25 cellular contexts compared by ENCODE assay signal in the genomic region with DNA sequence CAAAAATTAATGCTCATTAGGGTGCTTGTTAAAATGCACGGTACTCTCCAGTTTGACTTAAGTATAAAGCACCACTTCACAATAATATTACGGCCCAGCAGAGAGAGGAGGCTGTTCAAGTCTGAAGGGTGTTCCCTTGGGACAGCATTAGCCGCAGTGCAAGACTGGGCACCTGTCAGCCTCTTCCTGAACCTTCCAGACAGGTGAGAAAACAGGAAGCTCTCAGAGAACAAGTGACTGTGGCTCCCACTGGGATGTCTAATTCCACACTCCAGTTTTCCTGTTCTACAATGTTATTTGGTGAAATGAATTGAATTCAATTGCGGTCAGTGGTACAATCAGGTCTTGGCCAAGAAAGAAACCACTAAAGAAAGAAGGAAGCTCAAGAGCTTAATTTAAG.
DNase-seq lines count a peak whose midpoint lies in the region; ATAC-seq, FAIRE-seq and TF ChIP-seq lines count a peak whose summit lies in the region.
"Had no signal": no experiment of that assay in that cellular context is flagged by ENCODE, and none has a peak within 500 bp of the region (broad histone marks: within the 10 kb centered on the region; RNA-seq: fewer than 3 reads in every experiment).

No MANE protein-coding gene starts in this region.

- H3K4me1 Mint-ChIP-seq in brain (peaks cover 48% of the 10 kb centered on the region), natural killer cell (no peaks in the 10 kb centered on the region)
- H3K4me1 Mint-ChIP-seq: activated naive CD4-positive, alpha-beta T cell treated with anti-CD3 and anti-CD28 coated beads, Interleukin-2, amount 50 U/mL, for 24 hours; activated T-helper 17 cell treated with anti-CD3 and anti-CD28 coated beads, Interleukin-2, amount 50 U/mL, for 72 hours; CD4-positive, alpha-beta memory T cell had no signal

- no peaks in the 10 kb centered on the region for H3K79me2 ChIP-seq in HepG2 (ENCODE audit: insufficient read depth, low read length)

- peaks cover 4% of the 10 kb centered on the region for H3K4me1 ChIP-seq in HepG2 (ENCODE audit: insufficient read depth, low read length)

- TF ChIP-seq CTCF in brain (conservative IDR thresholded peaks at IDR 0.05) (no peak), natural killer cell (IDR thresholded peaks at IDR 0.05) (no peak), HepG2 (CRISPR knock-in tag; IDR thresholded peaks at IDR 0.05) (no peak)

- TF ChIP-seq EP300 in HepG2 (IDR thresholded peaks at IDR 0.05; ENCODE audit: low read depth in 2 of 2, low read length in 2 of 2): no peak
- no peak for TF ChIP-seq EP300 in HepG2 (CRISPR knock-in tag; IDR thresholded peaks at IDR 0.05; ENCODE audit: borderline replicate concordance)

- POLR2A ChIA-PET in HepG2 (lab: Yijun Ruan, JAX): no interaction called here

- H3K27me3 ChIP-seq in HepG2 (ENCODE audit: control insufficient read depth in 1 of 2, insufficient read depth in 2 of 2, low read length in 2 of 2): no peaks in the 10 kb centered on the region

- no peak overlapping the region for H2AFZ ChIP-seq in HepG2 (ENCODE audit: low read length)
- H2AFZ ChIP-seq: PC-9 had no signal

- no peak for TF ChIP-seq RAD21 in HepG2 (CRISPR knock-in tag; IDR thresholded peaks at IDR 0.05)

- no peak overlapping the region for H3K4me2 ChIP-seq in HepG2 (ENCODE audit: low read depth, low read length)
- H3K4me2 ChIP-seq: PC-9 had no signal

- H3K36me3 ChIP-seq in HepG2 (replicated peaks in 1 of 2; ENCODE audit: control insufficient read depth in 1 of 2, insufficient read depth in 2 of 2, low read length in 2 of 2): no peaks in the 10 kb centered on the region

- no peak for TF ChIP-seq POLR2A in HepG2 (IDR thresholded peaks at IDR 0.05; ENCODE audit: insufficient read depth in 1 of 2, low read depth in 2 of 2, low read length in 2 of 2)

- intact Hi-C loops in natural killer cell (cut with micrococcal nuclease): no loop called here
- intact Hi-C loops in HepG2 (cut with micrococcal nuclease; ENCODE audit: unreplicated experiment): no loop called here

- H3K9me3 Mint-ChIP-seq in brain (no peaks in the 10 kb centered on the region), natural killer cell (no peaks in the 10 kb centered on the region)
- H3K9me3 Mint-ChIP-seq: activated naive CD4-positive, alpha-beta T cell treated with anti-CD3 and anti-CD28 coated beads, Interleukin-2, amount 50 U/mL, for 24 hours; activated T-helper 17 cell treated with anti-CD3 and anti-CD28 coated beads, Interleukin-2, amount 50 U/mL, for 72 hours; CD4-positive, alpha-beta memory T cell had no signal

- no peaks in the 10 kb centered on the region for H3K27me3 Mint-ChIP-seq in brain
- no peaks in the 10 kb centered on the region for H3K27me3 Mint-ChIP-seq in natural killer cell (ENCODE audit: low read depth in 2 of 2)
- H3K27me3 Mint-ChIP-seq: activated naive CD4-positive, alpha-beta T cell treated with anti-CD3 and anti-CD28 coated beads, Interleukin-2, amount 50 U/mL, for 24 hours; activated T-helper 17 cell treated with anti-CD3 and anti-CD28 coated beads, Interleukin-2, amount 50 U/mL, for 72 hours; CD4-positive, alpha-beta memory T cell had no signal

- H3K27ac ChIP-seq in HepG2 (ENCODE audit: extremely low read length, insufficient read depth, low read length): no peak overlapping the region
- H3K27ac ChIP-seq: HL-60, PC-9 had no signal

- CTCF ChIA-PET in HepG2 (lab: Yijun Ruan, JAX; ENCODE audit: low intra/inter-chr PET ratio, low total read pairs): no interaction called here

- no peak overlapping the region for H3K4me3 Mint-ChIP-seq in brain
- H3K4me3 Mint-ChIP-seq in natural killer cell: no peak overlapping the region
- H3K4me3 Mint-ChIP-seq: activated naive CD4-positive, alpha-beta T cell treated with anti-CD3 and anti-CD28 coated beads, Interleukin-2, amount 50 U/mL, for 24 hours; activated T-helper 17 cell treated with anti-CD3 and anti-CD28 coated beads, Interleukin-2, amount 50 U/mL, for 72 hours; CD4-positive, alpha-beta memory T cell had no signal

- H3K9me3 ChIP-seq in HepG2 (ENCODE audit: low read length): no peaks in the 10 kb centered on the region

- no peak overlapping the region for H3K9ac ChIP-seq in HepG2 (ENCODE audit: insufficient read depth, low read depth, low read length)

- H3K36me3 Mint-ChIP-seq in brain (no peaks in the 10 kb centered on the region), natural killer cell (no peaks in the 10 kb centered on the region)
- H3K36me3 Mint-ChIP-seq: activated naive CD4-positive, alpha-beta T cell treated with anti-CD3 and anti-CD28 coated beads, Interleukin-2, amount 50 U/mL, for 24 hours; CD4-positive, alpha-beta memory T cell had no signal

- in situ Hi-C loops in HepG2 (cut with HindIII; ENCODE audit: extremely low pct_ligation_motif_present, low pct_unique_long_range_greater_than_20kb): loop anchor here (25.0 kb wide), 1 partner anchor 297 kb away; no protein-coding TSS in a partner anchor

- H4K20me1 ChIP-seq in HepG2 (ENCODE audit: insufficient read depth, low read length): no peaks in the 10 kb centered on the region

- 100% methylated on average over 2 of the region's 4 CpGs for WGBS in HepG2 (ENCODE audit: low lambda C conversion rate)

- ATAC-seq in natural killer cell (no peak), HepG2 (no peak), HG02610 (IDR thresholded peaks at IDR 0.05; ENCODE audit: unreplicated experiment) (no peak)
- ATAC-seq: activated T-helper 17 cell treated with anti-CD3 and anti-CD28 coated beads, Interleukin-2, amount 50 U/mL, for 72 hours; HCT116; left lobe of liver had no signal

- DNase-seq in DMS53 treated with DMSO at 0.1 percent for 48 hours (lab: John Stamatoyannopoulos, UW; ENCODE audit: unreplicated experiment) (peak; percentile 66), NCI-H1436 treated with DMSO at 0.1 percent for 48 hours (lab: John Stamatoyannopoulos, UW) (peak; percentile 97), NCI-H510A (lab: John Stamatoyannopoulos, UW) (peak; percentile 7), natural killer cell (no peak), HepG2 (ENCODE audit: low spot score) (no peak)
- DNase-seq: activated CD4-positive, alpha-beta T cell treated with anti-CD3 and anti-CD28 coated beads, Interleukin-2, amount 50 U/mL, for 48 hours; activated CD8-positive, alpha-beta memory T cell treated with anti-CD3 and anti-CD28 coated beads, Interleukin-2, amount 50 U/mL, for 4 hours; anterior cingulate cortex; CD4-positive, alpha-beta memory T cell; central memory CD4-positive, alpha-beta T cell; hypothalamus; NCI-H187 treated with DMSO at 0.1 percent for 48 hours; occipital lobe; PC-9; SIG-M5; stimulated activated CD8-positive, alpha-beta memory T cell treated with anti-CD3 and anti-CD28 coated beads, Interleukin-4, amount 100 ng/mL, for 48 hours; trophoblast cell had no signal

- no TSS peak for BruUV-seq in HepG2 (replicated peaks; lab: Mats Ljungman, UMichigan)

- H3K4me3 ChIP-seq in HepG2 (replicated peaks in 1 of 3; ENCODE audit: insufficient read depth in 1 of 3, low read depth in 2 of 3, low read length in 3 of 3): no peak overlapping the region
- H3K4me3 ChIP-seq: PC-9 had no signal

- H3K27ac Mint-ChIP-seq in brain (peak overlapping the region in 3 of 5 experiments; percentile 11 to 28 (median 18)), natural killer cell (no peak overlapping the region)
- H3K27ac Mint-ChIP-seq: activated naive CD4-positive, alpha-beta T cell treated with anti-CD3 and anti-CD28 coated beads, Interleukin-2, amount 50 U/mL, for 24 hours; activated T-helper 17 cell treated with anti-CD3 and anti-CD28 coated beads, Interleukin-2, amount 50 U/mL, for 72 hours; CD4-positive, alpha-beta memory T cell had no signal

- FAIRE-seq in HepG2 (lab: Jason Lieb, UNC): no peak
- FAIRE-seq: GM12891 had no signal

TF ChIP-seq in HepG2, 621 proteins besides CTCF, POLR2A, EP300 and RAD21 (continues in another document):
- TF ChIP-seq ZNF569 (CRISPR knock-in tag; IDR thresholded peaks at IDR 0.05; ENCODE audit: borderline replicate concordance): no peak
- no peak for TF ChIP-seq ZMYM4 (CRISPR knock-in tag; IDR thresholded peaks at IDR 0.05)
- TF ChIP-seq SMC3 (IDR thresholded peaks at IDR 0.05; ENCODE audit: low read length): no peak
- no peak for TF ChIP-seq ZSCAN29 (CRISPR knock-in tag; conservative IDR thresholded peaks at IDR 0.05)
- TF ChIP-seq HOXA7 (CRISPR knock-in tag; IDR thresholded peaks at IDR 0.05): no peak
- no peak for TF ChIP-seq KLF16 (CRISPR knock-in tag; IDR thresholded peaks at IDR 0.05)
- no peak for TF ChIP-seq ZNF644 (CRISPR knock-in tag; IDR thresholded peaks at IDR 0.05; ENCODE audit: low read depth)
- TF ChIP-seq JUND (CRISPR knock-in tag; IDR thresholded peaks at IDR 0.05): no peak

Comparison
In these comparisons a context has a peak if more than half of its experiments do, and no peak if none do; other contexts are left out.
1. DNase-seq: peak in DMS53 treated with DMSO at 0.1 percent for 48 hours (single experiment), NCI-H1436 treated with DMSO at 0.1 percent for 48 hours (single experiment) and NCI-H510A (single experiment); none in natural killer cell (single experiment) and HepG2 (single experiment).
2. H3K27ac Mint-ChIP-seq: peak in brain (3 of 5); none in natural killer cell (0 of 2).